8 cellular contexts compared by ENCODE assay signal in the genomic region with DNA sequence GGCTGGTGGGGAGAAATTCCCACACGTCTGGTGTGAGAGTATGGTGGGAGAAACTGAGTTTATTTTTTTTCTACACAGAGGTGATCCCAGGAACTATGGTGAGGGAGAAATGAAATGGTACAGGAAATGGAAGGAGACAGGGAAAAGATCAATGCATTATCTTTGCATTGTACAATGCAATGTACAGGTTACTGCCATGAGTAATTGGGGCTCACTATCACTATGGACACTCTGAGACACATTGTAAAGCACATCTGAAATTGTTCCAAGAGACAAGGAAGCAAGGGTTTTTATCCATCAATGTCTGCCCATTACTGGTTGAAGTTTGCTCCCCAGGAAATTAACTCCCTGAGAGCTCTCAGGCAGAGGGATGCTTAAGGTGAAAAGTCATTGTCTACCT. TPM values are rescaled to one million over a fixed set of nuclear protein-coding genes. Genes with fewer than 3 reads are reported as not detected.
"Had no signal": no experiment of that assay in that cellular context is flagged by ENCODE, and none has a peak within 500 bp of the region (broad histone marks: within the 10 kb centered on the region; RNA-seq: fewer than 3 reads in every experiment).

No MANE protein-coding gene starts in this region.

- FAIRE-seq: G401.6, GM12878, GM12891, GM12892, GM18507, GM19239 had no signal

- DNase-seq: GDM1, GF-D8 had no signal

- ATAC-seq: GM12878 had no signal

- H3K4me3 ChIP-seq: GM12878 had no signal

RNA-seq across cellular contexts. Expression of gene FAM184A, which starts 21.7 kb away (rescaled TPM):
- total RNA-seq: GM12878 had no signal
